ENCODE assay signal across 24 cellular contexts in genomic region chr2:64958556-64958955, GRCh38.
"Had no signal": no experiment of that assay in that cellular context is flagged by ENCODE, and none has a peak within 500 bp of the region (broad histone marks: within the 10 kb centered on the region; RNA-seq: fewer than 3 reads in every experiment).

No MANE protein-coding gene starts in this region.

- DNase-seq: dermis blood vessel endothelial cell; effector memory CD4-positive, alpha-beta T cell; foreskin keratinocyte; heart left ventricle; kidney; left ventricle myocardium superior; lower lobe of right lung; natural killer cell; sigmoid colon; spleen; stimulated activated CD4-positive, alpha-beta T cell treated with anti-CD3 and anti-CD28 coated beads, Interleukin-4, amount 100 ng/mL, for 4 hours; stimulated activated naive CD8-positive, alpha-beta T cell treated with anti-CD3 and anti-CD28 coated beads, Interleukin-15, Interleukin-2, amounts not matched to agents 100 U/mL and 50 U/mL, for 24 hours; testis; upper lobe of left lung had no signal

- H3K79me2 ChIP-seq: hepatocyte, parathyroid adenoma had no signal

- ATAC-seq: foreskin keratinocyte; gastroesophageal sphincter; lower lobe of right lung; natural killer cell; stimulated activated memory B cell treated with anti-CD40 and anti-IgM and Interleukin-4, amounts not matched to agents 10 μg/mL and 1 μg/mL and 100 μg/mL, for 72 hours; stimulated activated naive CD8-positive, alpha-beta T cell treated with anti-CD3 and anti-CD28 coated beads, Interleukin-15, Interleukin-2, amounts not matched to agents 100 U/mL and 50 U/mL, for 24 hours had no signal

- H2AFZ ChIP-seq: hepatocyte, parathyroid adenoma had no signal

- H3K27ac ChIP-seq: coronary artery, esophagus muscularis mucosa, foreskin keratinocyte, gastroesophageal sphincter, hepatocyte, lower lobe of right lung, parathyroid adenoma, right atrium auricular region, spleen, testis, tibial nerve, upper lobe of left lung had no signal

- H3K9me3 Mint-ChIP-seq: natural killer cell had no signal

- H3K27me3 Mint-ChIP-seq: progenitor cell of endocrine pancreas; stimulated activated memory B cell treated with anti-CD40 and anti-IgM and Interleukin-4, amounts not matched to agents 10 μg/mL and 1 μg/mL and 100 μg/mL, for 72 hours had no signal

- H3K4me1 Mint-ChIP-seq: natural killer cell; neural crest cell; stimulated activated memory B cell treated with anti-CD40 and anti-IgM and Interleukin-4, amounts not matched to agents 10 μg/mL and 1 μg/mL and 100 μg/mL, for 72 hours had no signal

- H3K4me2 ChIP-seq: hepatocyte had no signal

- H3K36me3 Mint-ChIP-seq: natural killer cell had no signal

- H3K27ac Mint-ChIP-seq: natural killer cell; progenitor cell of endocrine pancreas; stimulated activated memory B cell treated with anti-CD40 and anti-IgM and Interleukin-4, amounts not matched to agents 10 μg/mL and 1 μg/mL and 100 μg/mL, for 72 hours had no signal

- H3K27me3 ChIP-seq: esophagus muscularis mucosa, foreskin keratinocyte, gastroesophageal sphincter, heart left ventricle, hepatocyte, right atrium auricular region, sigmoid colon, spleen, testis, tibial nerve, upper lobe of left lung had no signal

- H3K4me3 Mint-ChIP-seq: natural killer cell; neural crest cell; stimulated activated memory B cell treated with anti-CD40 and anti-IgM and Interleukin-4, amounts not matched to agents 10 μg/mL and 1 μg/mL and 100 μg/mL, for 72 hours had no signal

- H3K9ac ChIP-seq: parathyroid adenoma had no signal

- H3K36me3 ChIP-seq: esophagus muscularis mucosa, gastroesophageal sphincter, heart left ventricle, lower lobe of right lung, right atrium auricular region, sigmoid colon, tibial nerve, upper lobe of left lung had no signal

- H3K4me1 ChIP-seq: esophagus muscularis mucosa, gastroesophageal sphincter, lower lobe of right lung, right atrium auricular region, spleen, testis, tibial nerve, upper lobe of left lung had no signal

- H3K9me3 ChIP-seq: gastroesophageal sphincter, lower lobe of right lung, sigmoid colon, testis had no signal

- H3K4me3 ChIP-seq: coronary artery, esophagus muscularis mucosa, gastroesophageal sphincter, heart left ventricle, hepatocyte, lower lobe of right lung, right atrium auricular region, sigmoid colon, spleen, testis, tibial nerve, upper lobe of left lung had no signal
